In the genomic region with DNA sequence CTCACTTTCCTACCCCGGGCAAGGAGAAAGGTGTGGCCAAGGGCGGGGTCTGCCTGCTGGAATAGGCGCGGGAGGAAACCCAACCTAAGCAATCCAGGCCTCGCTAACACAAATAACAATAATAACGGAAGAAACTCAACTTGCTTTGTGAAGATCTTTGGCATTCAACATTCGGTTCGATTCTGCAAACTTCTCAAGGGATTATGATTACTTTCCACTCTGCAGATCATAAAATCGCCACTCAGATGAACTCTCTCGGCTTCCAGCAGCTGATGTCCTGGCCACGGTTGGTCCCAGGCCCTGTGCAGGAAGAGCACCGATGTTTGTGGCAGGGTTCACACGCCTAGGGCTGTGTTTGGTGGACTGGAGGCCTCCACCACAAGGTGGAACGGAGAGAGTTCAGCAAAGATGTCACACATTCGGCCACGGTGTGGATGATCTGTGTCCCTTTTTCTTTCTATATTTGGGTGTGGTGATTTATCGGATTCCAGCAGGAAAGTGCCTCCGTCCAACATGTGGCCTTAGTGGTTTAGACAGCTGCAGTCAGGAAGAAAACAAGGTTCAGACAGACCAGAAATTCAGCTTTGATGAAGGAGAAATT, we compare ENCODE assay signal across 10 cellular contexts. TPM values are rescaled to one million over a fixed set of nuclear protein-coding genes. Genes with fewer than 3 reads are reported as not detected.
DNase-seq lines count a peak whose midpoint lies in the region; ATAC-seq and TF ChIP-seq lines count a peak whose summit lies in the region.
"Had no signal": no experiment of that assay in that cellular context is flagged by ENCODE, and none has a peak within 500 bp of the region (broad histone marks: within the 10 kb centered on the region; RNA-seq: fewer than 3 reads in every experiment).

No MANE protein-coding gene starts in this region.

- TF ChIP-seq POLR2A in Peyer's patch (IDR thresholded peaks at IDR 0.05), result no peak
- TF ChIP-seq POLR2A in esophagus muscularis mucosa (IDR thresholded peaks at IDR 0.05; ENCODE audit: low read depth), result no peak

- DNase-seq in ELF-1 (ENCODE audit: low read depth, low spot score) (peak; percentile 40), Peyer's patch (no peak), esophagus muscularis mucosa (ENCODE audit: extremely low spot score) (no peak), psoas muscle (no peak), OCI-LY7 (ENCODE audit: low spot score) (no peak), RPMI8226 (no peak), midbrain (lab: John Stamatoyannopoulos, UW) (no peak)
- DNase-seq: MV-4-11; stimulated activated naive CD4-positive, alpha-beta T cell treated with Interleukin-2 at 50 U/mL for 16 hours had no signal

- no peaks in the 10 kb centered on the region for H3K79me2 ChIP-seq in OCI-LY7 (ENCODE audit: insufficient read depth, low read depth, low read length)

- WGBS in esophagus muscularis mucosa, result 33% methylated on average over 18 of the region's 18 CpGs
- 10 to 16% (median 10%) methylated on average over 18 of the region's 18 CpGs for WGBS in psoas muscle, 3 donors

- BruUV-seq in OCI-LY7 (replicated peaks; lab: Mats Ljungman, UMichigan), result no TSS peak

- ATAC-seq in psoas muscle (peak in 2 of 4 donors; percentile 31 to 37), GM19035 (IDR thresholded peaks at IDR 0.05; ENCODE audit: unreplicated experiment) (no peak)

- H3K4me3 ChIP-seq in Peyer's patch, result peak overlapping the region; percentile 28 to 57 (median 44)
- H3K4me3 ChIP-seq in esophagus muscularis mucosa, result peak overlapping the region; percentile 54 to 60 (median 54)
- H3K4me3 ChIP-seq in psoas muscle, result peak overlapping the region; percentile 73
- no peak overlapping the region for H3K4me3 ChIP-seq in OCI-LY7 (ENCODE audit: low read depth, low read length, poor library complexity, severe bottlenecking)

- H3K27ac ChIP-seq in Peyer's patch (no peak overlapping the region), esophagus muscularis mucosa (replicated peaks in 1 of 4) (no peak overlapping the region), psoas muscle (peak overlapping the region; percentile 82), OCI-LY7 (ENCODE audit: low read depth, low read length, poor library complexity, severe bottlenecking) (no peak overlapping the region)

- no peaks in the 10 kb centered on the region for H3K9me2 ChIP-seq in OCI-LY7 (ENCODE audit: insufficient read depth, low read length)

- no peaks in the 10 kb centered on the region for H3K9me3 ChIP-seq in Peyer's patch
- no peaks in the 10 kb centered on the region for H3K9me3 ChIP-seq in esophagus muscularis mucosa
- no peaks in the 10 kb centered on the region for H3K9me3 ChIP-seq in psoas muscle
- H3K9me3 ChIP-seq in OCI-LY7 (ENCODE audit: low read length), result no peaks in the 10 kb centered on the region

- H3K4me1 ChIP-seq in Peyer's patch, result peaks cover 0 to 12% (median 4%) of the 10 kb centered on the region in 4 donors
- H3K4me1 ChIP-seq in esophagus muscularis mucosa, result peaks cover 11 to 33% (median 30%) of the 10 kb centered on the region in 4 donors
- H3K4me1 ChIP-seq in psoas muscle, result peaks cover 6% of the 10 kb centered on the region
- H3K4me1 ChIP-seq in OCI-LY7 (ENCODE audit: insufficient read depth, low read length, poor library complexity, severe bottlenecking), result no peaks in the 10 kb centered on the region

- POLR2A ChIA-PET in OCI-LY7 (lab: Charles Lee), result interaction anchor here (0.6 kb wide), 1 partner anchor 78 kb away, joined by 3 read pairs; no protein-coding TSS in a partner anchor

- CTCF ChIA-PET in OCI-LY7 (lab: Charles Lee; ENCODE audit: unreplicated experiment), result no interaction called here

- H3K27me3 ChIP-seq in Peyer's patch, result peaks cover 0 to 20% of the 10 kb centered on the region in 2 donors
- peaks cover 0 to 70% (median 35%) of the 10 kb centered on the region in 4 donors for H3K27me3 ChIP-seq in esophagus muscularis mucosa
- H3K27me3 ChIP-seq in psoas muscle (ENCODE audit: insufficient read depth in 3 of 3, low read length in 2 of 3), result peaks cover 0 to 14% (median 0%) of the 10 kb centered on the region in 3 donors

- TF ChIP-seq CTCF in Peyer's patch (IDR thresholded peaks at IDR 0.05) (no peak), esophagus muscularis mucosa (IDR thresholded peaks at IDR 0.05) (no peak), psoas muscle (IDR thresholded peaks at IDR 0.05) (no peak), OCI-LY7 (conservative IDR thresholded peaks at IDR 0.05; ENCODE audit: low read length) (no peak)

- intact Hi-C loops in esophagus muscularis mucosa (cut with DNase I) (no loop called here), psoas muscle (cut with DNase I) (loop anchor here in 1 of 2 donors (5.0 kb wide), 1 partner anchor 80 kb away; no protein-coding TSS in a partner anchor), OCI-LY7 (cut with micrococcal nuclease; ENCODE audit: unreplicated experiment) (no loop called here)

- H3K36me3 ChIP-seq in Peyer's patch (no peaks in the 10 kb centered on the region), esophagus muscularis mucosa (no peaks in the 10 kb centered on the region), psoas muscle (ENCODE audit: insufficient read depth in 1 of 2, low read depth in 1 of 2) (no peaks in the 10 kb centered on the region), OCI-LY7 (ENCODE audit: insufficient read depth, low read length) (no peaks in the 10 kb centered on the region)

- H3K4me2 ChIP-seq in OCI-LY7 (ENCODE audit: low read length), result no peak overlapping the region

- H4K20me1 ChIP-seq in OCI-LY7 (ENCODE audit: insufficient read depth, low read length), result no peaks in the 10 kb centered on the region

- TF ChIP-seq EP300 in esophagus muscularis mucosa (IDR thresholded peaks at IDR 0.05), result no peak

- no peak overlapping the region for H2AFZ ChIP-seq in OCI-LY7 (ENCODE audit: low read length)

RNA-seq across cellular contexts. Expression of gene SHISA2, which starts 0.4 kb away (rescaled TPM):
- under 1 TPM in 1 of 4 donors, not detected in 3; 0.47 TPM for total RNA-seq in Peyer's patch
- under 1 TPM in 3 of 4 donors, not detected in 1; 0.78 to 0.98 (median 0.83) TPM for total RNA-seq in esophagus muscularis mucosa
- 1 to 10 TPM; 3.2 to 9.4 (median 5.2) TPM for total RNA-seq in psoas muscle
- polyA plus RNA-seq in psoas muscle, result 1 to 10 TPM; 1.3 to 9.6 (median 3.2) TPM
- total RNA-seq in OCI-LY7 (2014; rRNA removed; shearing (Covaris generic)), result not detected in 2 replicates
- not detected in 2 replicates for total RNA-seq in OCI-LY7 (2022)
